ENCODE assay signal across 8 cellular contexts in the genomic region with DNA sequence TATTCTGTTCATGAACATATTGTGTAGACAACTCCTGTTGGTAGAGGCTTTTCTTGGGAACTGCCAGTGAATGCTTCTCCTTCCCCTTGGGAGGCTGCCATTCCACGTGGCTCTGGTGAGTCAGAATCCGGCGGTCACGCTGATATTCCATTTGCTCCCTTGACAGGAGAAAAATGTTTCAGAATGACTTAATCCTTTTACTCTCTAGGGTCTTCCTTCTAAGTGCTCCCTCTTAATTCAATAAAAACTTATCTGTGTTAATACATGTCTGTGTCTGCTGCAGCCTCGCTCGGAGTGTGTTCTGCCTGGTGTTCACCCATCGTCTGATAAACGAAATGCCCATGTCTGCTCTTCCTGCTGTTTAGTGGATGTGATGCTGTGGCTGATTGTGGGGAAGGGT.
DNase-seq lines count a peak whose midpoint lies in the region; ATAC-seq and TF ChIP-seq lines count a peak whose summit lies in the region.

No MANE protein-coding gene starts in this region.

- TF ChIP-seq CTCF in suprapubic skin (IDR thresholded peaks at IDR 0.05) (no peak), WERI-Rb-1 (IDR thresholded peaks at IDR 0.05; ENCODE audit: low read depth, low read length) (no peak)

- WGBS in suprapubic skin = 41% methylated on average over 8 of the region's 8 CpGs

- H3K27ac ChIP-seq in suprapubic skin (peak overlapping the region; percentile 62), WERI-Rb-1 (no peak overlapping the region)

- H3K36me3 ChIP-seq in suprapubic skin (no peaks in the 10 kb centered on the region), WERI-Rb-1 (no peaks in the 10 kb centered on the region)

- DNase-seq in HS-27A (ENCODE audit: low read depth) (peak; percentile 30), cerebellum (ENCODE audit: low spot score) (peak; percentile 50), left kidney (ENCODE audit: low read depth, low spot score) (peak; percentile 50), suprapubic skin (ENCODE audit: low spot score in 2 of 2) (peak; percentile 88 to 90), COR-L47 (lab: John Stamatoyannopoulos, UW) (no peak), WERI-Rb-1 (no peak)

- TF ChIP-seq POLR2A in suprapubic skin (IDR thresholded peaks at IDR 0.05) = no peak

- H3K4me1 ChIP-seq in suprapubic skin = peaks cover 4% of the 10 kb centered on the region

- H3K9me3 ChIP-seq in suprapubic skin (no peaks in the 10 kb centered on the region), WERI-Rb-1 (ENCODE audit: severe bottlenecking) (no peaks in the 10 kb centered on the region)

- H3K4me3 ChIP-seq in suprapubic skin = peak overlapping the region; percentile 26
- no peak overlapping the region for H3K4me3 ChIP-seq in WERI-Rb-1 (ENCODE audit: low read depth, low read length)

- TF ChIP-seq EP300 in suprapubic skin (IDR thresholded peaks at IDR 0.05) = no peak

- ATAC-seq in HG03342 (IDR thresholded peaks at IDR 0.05; ENCODE audit: unreplicated experiment) (no peak), GM19455 (IDR thresholded peaks at IDR 0.05; ENCODE audit: unreplicated experiment) (no peak)

- H3K27me3 ChIP-seq in suprapubic skin = no peaks in the 10 kb centered on the region
- H3K27me3 ChIP-seq in WERI-Rb-1 (ENCODE audit: insufficient read depth, low read depth, severe bottlenecking) = no peaks in the 10 kb centered on the region

Comparison
In these comparisons a context has a peak if more than half of its experiments do, and no peak if none do; other contexts are left out.
1. DNase-seq: peak in HS-27A (single experiment), cerebellum (single experiment), left kidney (single experiment) and suprapubic skin (2 of 2); none in COR-L47 (single experiment) and WERI-Rb-1 (single experiment).